15 cellular contexts compared by ENCODE assay signal in the genomic region with DNA sequence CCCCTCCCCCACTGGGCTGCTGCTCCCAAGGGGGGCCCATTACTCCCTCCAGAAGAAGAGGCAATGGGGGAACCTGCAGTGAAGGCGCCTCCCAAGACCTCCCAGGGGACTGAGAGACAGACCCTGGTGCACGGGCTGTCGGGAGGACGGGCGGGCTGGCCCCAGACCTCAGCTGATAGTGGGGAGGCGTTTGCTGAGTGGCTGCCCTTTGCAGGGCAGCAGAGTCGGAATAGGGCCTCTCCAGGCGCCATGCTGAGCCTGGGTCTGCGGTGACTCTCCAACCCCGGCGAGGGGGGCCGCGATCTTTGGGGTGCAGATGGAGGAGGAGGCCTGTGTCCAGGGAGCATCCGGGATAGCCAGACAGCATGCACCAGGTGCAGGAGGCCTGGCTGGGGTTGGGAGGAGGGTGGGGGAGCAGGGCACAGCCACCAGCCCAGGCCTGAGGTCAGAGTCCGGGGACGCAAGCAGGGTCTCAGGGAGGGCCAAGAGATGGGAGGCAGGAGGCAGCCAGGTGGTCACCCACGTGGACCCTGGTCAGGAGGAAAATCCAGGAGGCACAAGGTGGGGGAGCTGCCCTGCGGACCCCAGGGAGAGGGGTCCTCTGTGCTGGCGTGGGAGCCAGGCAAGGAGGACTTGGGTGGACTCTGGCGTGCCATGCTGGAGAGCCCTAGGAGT. TPM values are rescaled to one million over a fixed set of nuclear protein-coding genes. Genes with fewer than 3 reads are reported as not detected.
DNase-seq lines count a peak whose midpoint lies in the region; ATAC-seq and TF ChIP-seq lines count a peak whose summit lies in the region.
"Had no signal": no experiment of that assay in that cellular context is flagged by ENCODE, and none has a peak within 500 bp of the region (broad histone marks: within the 10 kb centered on the region; RNA-seq: fewer than 3 reads in every experiment).

No MANE protein-coding gene starts in this region.

- H4K91ac ChIP-seq in H9 (ENCODE audit: insufficient read length, low read depth, low read length) = no peak overlapping the region

- CTCF ChIA-PET in WTC11 (lab: Charles Lee) = interaction anchor here (0.8 to 4.3 kb wide), 7 partner anchors 20 to 161 kb away, joined by 3 to 25 read pairs (median 7); a partner anchor contains a TSS

- no peak overlapping the region for H3K4ac ChIP-seq in H9 (ENCODE audit: low read depth, low read length)

- H3K23ac ChIP-seq in H9 (ENCODE audit: insufficient read length, low read depth, low read length) = no peak overlapping the region

- H3K4me1 Mint-ChIP-seq in H9 (peaks cover 2 to 6% of the 10 kb centered on the region in 2 experiments; a peak in 2 of 4 replicates), WTC11 (no peaks in the 10 kb centered on the region)

- POLR2A ChIA-PET in WTC11 (lab: Charles Lee) = no interaction called here

- H3K79me2 ChIP-seq in H9 (ENCODE audit: insufficient read depth, low read length) (no peaks in the 10 kb centered on the region), smooth muscle cell (ENCODE audit: low read depth) (no peaks in the 10 kb centered on the region)

- peak; percentile 27 for DNase-seq in H9
- DNase-seq in WTC11 (ENCODE audit: low spot score) = peak; percentile 17
- peak; percentile 53 for DNase-seq in islet precursor cell
- DNase-seq in smooth muscle cell (lab: John Stamatoyannopoulos, UW; ENCODE audit: unreplicated experiment) = no peak
- DNase-seq in A172 (ENCODE audit: low spot score) = no peak
- DNase-seq: activated CD4-positive, alpha-beta T cell treated with anti-CD3 and anti-CD28 coated beads for 4 hours; hippocampal formation had no signal

- H2AFZ ChIP-seq in H9 (ENCODE audit: low read length) (no peak overlapping the region), smooth muscle cell (ENCODE audit: low read depth) (no peak overlapping the region)

- H3K36me3 Mint-ChIP-seq in H9 (ENCODE audit: insufficient read depth in 1 of 3, low read depth in 3 of 3) (no peaks in the 10 kb centered on the region), WTC11 (no peaks in the 10 kb centered on the region)
- H3K36me3 Mint-ChIP-seq: mesothelial cell of epicardium, T-cell had no signal

- H3K27ac ChIP-seq in H9 (ENCODE audit: insufficient read length, low read depth, low read length) = no peak overlapping the region
- H3K27ac ChIP-seq in smooth muscle cell (ENCODE audit: low read depth) = no peak overlapping the region
- H3K27ac ChIP-seq: thoracic aorta had no signal

- H3K79me1 ChIP-seq in H9 (ENCODE audit: insufficient read depth, low read depth, low read length, poor library complexity, severe bottlenecking) = no peaks in the 10 kb centered on the region

- H3K23me2 ChIP-seq in H9 (ENCODE audit: insufficient read length, low read depth, low read length, poor library complexity, severe bottlenecking) = no peaks in the 10 kb centered on the region

- H3K9me3 ChIP-seq in H9 (ENCODE audit: control insufficient read depth, low read depth, low read length) (no peaks in the 10 kb centered on the region), smooth muscle cell (replicated peaks; ENCODE audit: low read depth) (no peaks in the 10 kb centered on the region)
- H3K9me3 ChIP-seq: thoracic aorta had no signal

- TF ChIP-seq CTCF in H9 (conservative IDR thresholded peaks at IDR 0.05) = no peak
- TF ChIP-seq CTCF in WTC11 (IDR thresholded peaks at IDR 0.05) = no peak
- no peak for TF ChIP-seq CTCF in smooth muscle cell (IDR thresholded peaks at IDR 0.05; ENCODE audit: borderline replicate concordance, insufficient read depth, poor library complexity, severe bottlenecking)

- H3K27me3 ChIP-seq in H9 (ENCODE audit: insufficient read depth, low read length) (no peaks in the 10 kb centered on the region), smooth muscle cell (ENCODE audit: low read depth) (no peaks in the 10 kb centered on the region)

- H3K18ac ChIP-seq in H9 (ENCODE audit: insufficient read length, low read depth, low read length) = no peak overlapping the region

- no peak overlapping the region for H2BK15ac ChIP-seq in H9 (ENCODE audit: low read depth, low read length)

- no peak overlapping the region for H3K56ac ChIP-seq in H9 (ENCODE audit: insufficient read length, low read depth, low read length)

- no peak overlapping the region for H2BK12ac ChIP-seq in H9 (ENCODE audit: insufficient read length, low read depth, low read length)

- H2BK20ac ChIP-seq in H9 (ENCODE audit: low read depth, low read length, poor library complexity, severe bottlenecking) = no peak overlapping the region

- no peak overlapping the region for H4K5ac ChIP-seq in H9 (ENCODE audit: insufficient read length, low read depth, low read length)

- H2BK120ac ChIP-seq in H9 (ENCODE audit: low read depth, low read length, poor library complexity, severe bottlenecking) = no peak overlapping the region

- H3K4me1 ChIP-seq in H9 (ENCODE audit: insufficient read depth, low read length) (no peaks in the 10 kb centered on the region), smooth muscle cell (ENCODE audit: low read depth) (no peaks in the 10 kb centered on the region)

- H3K4me3 Mint-ChIP-seq in H9 = peak overlapping the region in 1 of 2 experiments; percentile 59; a peak in 3 of 5 replicates
- H3K4me3 Mint-ChIP-seq in WTC11 = peak overlapping the region; percentile 49
- H3K4me3 Mint-ChIP-seq: T-cell had no signal

- no peak overlapping the region for H2AK5ac ChIP-seq in H9 (ENCODE audit: insufficient read length, low read length)

- H3K14ac ChIP-seq in H9 (ENCODE audit: insufficient read depth, low read length) = no peak overlapping the region

- peak; percentile 3; the same call in 1 of the 2 replicates for ATAC-seq in WTC11
- no peak for ATAC-seq in HG03521 (IDR thresholded peaks at IDR 0.05; ENCODE audit: unreplicated experiment)
- no peak for ATAC-seq in GM21619 (IDR thresholded peaks at IDR 0.05; ENCODE audit: unreplicated experiment)
- ATAC-seq in GM18909 (IDR thresholded peaks at IDR 0.05; ENCODE audit: poor library complexity, unreplicated experiment) = no peak
- ATAC-seq: T-cell had no signal

- WGBS in H9 (ENCODE audit: extremely low coverage, insufficient read length, low lambda C conversion rate) = no CpG with 5 or more reads among the region's 20 CpGs
- WGBS in smooth muscle cell (ENCODE audit: low lambda C conversion rate) = 86% methylated on average over 19 of the region's 20 CpGs

- no peak overlapping the region for H4K8ac ChIP-seq in H9 (replicated peaks; ENCODE audit: insufficient read length, low read depth, low read length)

- H4K20me1 ChIP-seq in H9 (ENCODE audit: control insufficient read depth, insufficient read depth, insufficient read length) = no peaks in the 10 kb centered on the region
- H4K20me1 ChIP-seq in smooth muscle cell (ENCODE audit: low read depth) = no peaks in the 10 kb centered on the region

- H3K27ac Mint-ChIP-seq in H9 = no peak overlapping the region
- no peak overlapping the region for H3K27ac Mint-ChIP-seq in WTC11
- H3K27ac Mint-ChIP-seq: mesothelial cell of epicardium, T-cell had no signal

- H3K9ac ChIP-seq in H9 (ENCODE audit: extremely low read depth, insufficient read length, low read length) (no peak overlapping the region), smooth muscle cell (ENCODE audit: low read depth) (no peak overlapping the region)

- no peak overlapping the region for H3T11ph ChIP-seq in H9 (ENCODE audit: low read length)

- no peaks in the 10 kb centered on the region for H3F3A ChIP-seq in smooth muscle cell (ENCODE audit: low read depth)

- H3K4me2 ChIP-seq in H9 (ENCODE audit: insufficient read depth, insufficient read length, low read length) (peak overlapping the region; percentile 41), smooth muscle cell (peak overlapping the region; percentile 71)

- no peak overlapping the region for H2BK5ac ChIP-seq in H9 (ENCODE audit: insufficient read length, low read length)

- no peak overlapping the region for H3K4me3 ChIP-seq in smooth muscle cell
- H3K4me3 ChIP-seq: thoracic aorta had no signal

- H3K27me3 Mint-ChIP-seq in H9 (ENCODE audit: low read depth) (peaks cover 12% of the 10 kb centered on the region), WTC11 (ENCODE audit: low read depth) (peaks cover 6% of the 10 kb centered on the region)

- H3K9me3 Mint-ChIP-seq in H9 (no peaks in the 10 kb centered on the region), WTC11 (no peaks in the 10 kb centered on the region)
- H3K9me3 Mint-ChIP-seq: mesothelial cell of epicardium, T-cell had no signal

- H3K36me3 ChIP-seq in smooth muscle cell (ENCODE audit: low read depth) = no peaks in the 10 kb centered on the region
- H3K36me3 ChIP-seq: thoracic aorta had no signal

TF ChIP-seq in WTC11, 78 proteins besides CTCF, POLR2A, EP300 and RAD21:
- no peak for TF ChIP-seq HMGA2 (CRISPR knock-in tag; IDR thresholded peaks at IDR 0.05)
- TF ChIP-seq, protein P1, sequence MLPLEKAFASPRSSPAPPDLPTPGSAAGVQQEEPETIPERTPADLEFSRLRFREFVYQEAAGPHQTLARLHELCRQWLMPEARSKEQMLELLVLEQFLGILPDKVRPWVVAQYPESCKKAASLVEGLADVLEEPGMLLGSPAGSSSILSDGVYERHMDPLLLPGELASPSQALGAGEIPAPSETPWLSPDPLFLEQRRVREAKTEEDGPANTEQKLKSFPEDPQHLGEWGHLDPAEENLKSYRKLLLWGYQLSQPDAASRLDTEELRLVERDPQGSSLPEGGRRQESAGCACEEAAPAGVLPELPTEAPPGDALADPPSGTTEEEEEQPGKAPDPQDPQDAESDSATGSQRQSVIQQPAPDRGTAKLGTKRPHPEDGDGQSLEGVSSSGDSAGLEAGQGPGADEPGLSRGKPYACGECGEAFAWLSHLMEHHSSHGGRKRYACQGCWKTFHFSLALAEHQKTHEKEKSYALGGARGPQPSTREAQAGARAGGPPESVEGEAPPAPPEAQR (CRISPR knock-in tag; IDR thresholded peaks at IDR 0.05) = no peak

RNA-seq across cellular contexts. Expression of a gene that starts 11.0 kb away (rescaled TPM):
- total RNA-seq in H9 (2021) (not detected in 2 replicates), WTC11 (2021) (not detected in 3 replicates), smooth muscle cell (not detected in 2 replicates)
- polyA plus RNA-seq in smooth muscle cell = not detected in 2 replicates
- 0.02 TPM in 1 of 2 replicates, not detected in the other for total RNA-seq in A172 (2014; rRNA removed; shearing (Covaris generic))
- total RNA-seq: bronchial epithelial cell, endothelial cell of umbilical vein, T-cell, thoracic aorta had no signal
- polyA plus RNA-seq: endothelial cell of umbilical vein had no signal

RNA-seq across cellular contexts. Expression of a gene that starts 21.2 kb away (rescaled TPM):
- 0.15 and 0.37 TPM in 2 replicates for total RNA-seq in H9 (2021)
- total RNA-seq in WTC11 (2021) = not detected in 3 replicates
- 0.99 and 2.2 TPM in 2 replicates for total RNA-seq in smooth muscle cell
- 0.53 TPM in 1 of 2 replicates, not detected in the other for polyA plus RNA-seq in smooth muscle cell
- total RNA-seq in A172 (2014; rRNA removed; shearing (Covaris generic)) = 0.22 TPM in 1 of 2 replicates, not detected in the other
- total RNA-seq: endothelial cell of umbilical vein, T-cell, thoracic aorta had no signal
- polyA plus RNA-seq: endothelial cell of umbilical vein had no signal

RNA-seq across cellular contexts. Expression of a gene that starts 48.5 kb away (rescaled TPM):
- total RNA-seq in H9 (2021) = not detected in 2 replicates
- 0.16 to 0.37 TPM (median 0.24 TPM) in 3 replicates for total RNA-seq in WTC11 (2021)
- total RNA-seq in smooth muscle cell = not detected in 2 replicates
- 0.12 TPM in 1 of 2 replicates, not detected in the other for polyA plus RNA-seq in smooth muscle cell
- total RNA-seq in A172 (2014; rRNA removed; shearing (Covaris generic)) = 0.07 TPM in 1 of 2 replicates, not detected in the other
- total RNA-seq: bronchial epithelial cell, endothelial cell of umbilical vein, mesothelial cell of epicardium, thoracic aorta had no signal
- polyA plus RNA-seq: endothelial cell of umbilical vein had no signal

Comparison
In these comparisons a context has a peak if more than half of its experiments do, and no peak if none do; other contexts are left out.
1. DNase-seq: peak in H9 (single experiment), WTC11 (single experiment) and islet precursor cell (single experiment); none in smooth muscle cell (single experiment) and A172 (single experiment).